In the genomic region with DNA sequence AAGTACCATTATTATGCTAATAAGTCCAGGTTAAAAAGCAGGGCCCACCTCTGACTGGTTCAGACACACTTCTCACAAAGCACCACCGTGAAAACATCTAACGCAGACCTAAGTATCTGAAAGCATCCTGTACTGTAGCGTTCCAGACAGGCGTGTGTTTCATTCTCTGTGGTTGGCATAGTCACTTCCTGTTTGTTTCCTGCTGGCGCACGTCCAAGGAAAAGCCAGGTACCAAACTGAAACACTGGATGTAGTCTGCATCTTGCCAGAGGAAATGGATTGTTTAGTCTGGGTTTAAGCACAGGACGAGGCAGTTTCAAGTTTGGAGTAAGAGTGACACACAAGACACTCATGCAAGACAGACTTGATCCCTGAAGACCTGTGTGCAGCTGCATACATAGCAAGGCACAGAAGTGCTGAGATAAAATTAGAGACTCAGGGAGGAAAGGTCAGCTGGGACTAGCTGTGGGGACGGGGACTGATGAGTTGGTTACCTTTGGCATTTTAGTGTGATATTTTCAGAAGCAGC, we compare ENCODE assay signal across 8 cellular contexts. TPM values are rescaled to one million over a fixed set of nuclear protein-coding genes. Genes with fewer than 3 reads are reported as not detected.
DNase-seq lines count a peak whose midpoint lies in the region; ATAC-seq and TF ChIP-seq lines count a peak whose summit lies in the region.

No MANE protein-coding gene starts in this region.

- peaks cover 7% of the 10 kb centered on the region for H3K9me3 Mint-ChIP-seq in activated CD8-positive, alpha-beta T cell treated with anti-CD3 and anti-CD28 coated beads for 36 hours

- DNase-seq in DMS53 (lab: John Stamatoyannopoulos, UW), result peak; percentile 96
- peak; percentile 77 for DNase-seq in NCI-H345 treated with DMSO at 0.1 percent for 48 hours (lab: John Stamatoyannopoulos, UW; ENCODE audit: unreplicated experiment)
- DNase-seq in activated CD8-positive, alpha-beta T cell treated with anti-CD3 and anti-CD28 coated beads for 36 hours, result peak; percentile 81
- peak; percentile 90 for DNase-seq in epithelial cell of prostate (ENCODE audit: low read depth, low spot score)
- no peak for DNase-seq in sciatic nerve (ENCODE audit: low spot score)
- DNase-seq in hippocampal formation (lab: John Stamatoyannopoulos, UW), result no peak
- no peak for DNase-seq in OCI-M2 (lab: John Stamatoyannopoulos, UW; ENCODE audit: unreplicated experiment)

- H3K27ac ChIP-seq in epithelial cell of prostate, result peak overlapping the region; percentile 78

- no peak for TF ChIP-seq CTCF in activated CD8-positive, alpha-beta T cell treated with anti-CD3 and anti-CD28 coated beads for 36 hours (IDR thresholded peaks at IDR 0.05)

- peak overlapping the region; percentile 83 for H3K27ac Mint-ChIP-seq in activated CD8-positive, alpha-beta T cell treated with anti-CD3 and anti-CD28 coated beads for 36 hours

- CTCF ChIA-PET in activated CD8-positive, alpha-beta T cell treated with anti-CD3 and anti-CD28 coated beads for 36 hours (lab: Charles Lee), result interaction anchor here (1.1 to 3.8 kb wide), 4 partner anchors 8 to 36 kb away, joined by 3 to 13 read pairs (median 4); no protein-coding TSS in a partner anchor

- H3K27me3 Mint-ChIP-seq in activated CD8-positive, alpha-beta T cell treated with anti-CD3 and anti-CD28 coated beads for 36 hours, result no peaks in the 10 kb centered on the region

- H3K36me3 Mint-ChIP-seq in activated CD8-positive, alpha-beta T cell treated with anti-CD3 and anti-CD28 coated beads for 36 hours (ENCODE audit: low read depth), result peaks cover 26% of the 10 kb centered on the region

- intact Hi-C loops in activated CD8-positive, alpha-beta T cell treated with anti-CD3 and anti-CD28 coated beads for 36 hours (cut with micrococcal nuclease), result no loop called here
- intact Hi-C loops in sciatic nerve (cut with DNase I), result no loop called here

- H3K4me3 Mint-ChIP-seq in activated CD8-positive, alpha-beta T cell treated with anti-CD3 and anti-CD28 coated beads for 36 hours, result peak overlapping the region; percentile 26

- peaks cover 44% of the 10 kb centered on the region for H3K4me1 Mint-ChIP-seq in activated CD8-positive, alpha-beta T cell treated with anti-CD3 and anti-CD28 coated beads for 36 hours (ENCODE audit: low read depth)

- ATAC-seq in HG02678 (IDR thresholded peaks at IDR 0.05; ENCODE audit: unreplicated experiment) (peak; percentile 85), sciatic nerve (peak; percentile 30)
- peak; percentile 77 for ATAC-seq in activated CD8-positive, alpha-beta T cell treated with anti-CD3 and anti-CD28 coated beads for 36 hours

- POLR2A ChIA-PET in activated CD8-positive, alpha-beta T cell treated with anti-CD3 and anti-CD28 coated beads for 36 hours (lab: Charles Lee), result interaction anchor here (0.9 to 3.0 kb wide), 4 partner anchors 9 to 500 kb away, joined by 3 to 25 read pairs (median 5); partner anchors contain the start of genes BPGM and CYREN

RNA-seq across cellular contexts. Expression of gene BPGM, which starts 23.3 kb away (rescaled TPM):
- 10 to 100 TPM; 11.2 to 12.4 TPM for total RNA-seq in activated CD8-positive, alpha-beta T cell treated with anti-CD3 and anti-CD28 coated beads for 36 hours
- 28.2 TPM for total RNA-seq in sciatic nerve

Comparison
In these comparisons a context has a peak if more than half of its experiments do, and no peak if none do; other contexts are left out.
1. DNase-seq: peak in DMS53 (single experiment), NCI-H345 treated with DMSO at 0.1 percent for 48 hours (single experiment), activated CD8-positive, alpha-beta T cell treated with anti-CD3 and anti-CD28 coated beads for 36 hours (single experiment) and epithelial cell of prostate (single experiment); none in sciatic nerve (single experiment), hippocampal formation (0 of 2) and OCI-M2 (single experiment).
2. ATAC-seq: peak in every context shown above with its lines; median percentile 85 in HG02678; 77 in activated CD8-positive, alpha-beta T cell treated with anti-CD3 and anti-CD28 coated beads for 36 hours; 30 in sciatic nerve.